Comparison of ENCODE assay signal across 15 cellular contexts in the genomic region with DNA sequence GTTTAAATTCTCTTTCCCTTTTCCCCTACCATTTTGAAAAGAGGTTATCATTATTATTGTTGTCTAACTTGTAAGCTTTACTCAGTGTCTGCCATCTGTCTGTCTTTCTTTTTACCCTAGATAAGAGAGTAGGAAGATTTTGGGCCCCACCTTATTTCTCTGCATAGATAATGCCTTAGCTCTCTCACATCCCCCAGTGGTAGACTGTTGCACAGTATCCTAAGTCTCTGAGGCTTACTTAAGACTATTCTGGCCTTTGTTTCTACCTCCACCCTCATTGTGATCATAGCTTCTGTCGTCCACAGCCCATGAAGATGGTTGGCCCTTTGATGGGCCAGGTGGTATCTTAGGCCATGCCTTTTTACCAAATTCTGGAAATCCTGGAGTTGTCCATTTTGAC.
DNase-seq lines count a peak whose midpoint lies in the region; ATAC-seq and TF ChIP-seq lines count a peak whose summit lies in the region.
"Had no signal": no experiment of that assay in that cellular context is flagged by ENCODE, and none has a peak within 500 bp of the region (broad histone marks: within the 10 kb centered on the region; RNA-seq: fewer than 3 reads in every experiment).

No MANE protein-coding gene starts in this region.

- ATAC-seq in GM18868 (IDR thresholded peaks at IDR 0.05; ENCODE audit: unreplicated experiment), result peak; percentile 55
- ATAC-seq: left ventricle myocardium superior had no signal

- no peak overlapping the region for H3K4me2 ChIP-seq in OCI-LY1 (ENCODE audit: low read length)
- H3K4me2 ChIP-seq: BLaER1 had no signal

- H3K27ac ChIP-seq in OCI-LY1 (ENCODE audit: low read depth, low read length, poor library complexity, severe bottlenecking), result no peak overlapping the region
- H3K27ac ChIP-seq: BLaER1, esophagus squamous epithelium, parathyroid adenoma had no signal

- no peaks in the 10 kb centered on the region for H3K79me2 ChIP-seq in OCI-LY1 (ENCODE audit: insufficient read depth, low read length)
- H3K79me2 ChIP-seq: parathyroid adenoma had no signal

- no peaks in the 10 kb centered on the region for H3K27me3 ChIP-seq in OCI-LY1 (ENCODE audit: insufficient read depth, low read length)
- H3K27me3 ChIP-seq: BLaER1, esophagus squamous epithelium had no signal

- TF ChIP-seq CTCF in AG04449 (IDR thresholded peaks at IDR 0.05; ENCODE audit: insufficient read depth, low read length, missing control alignments) (peak; percentile 25), OCI-LY1 (IDR thresholded peaks at IDR 0.05; ENCODE audit: low read length) (peak; percentile 25; the same call in 1 of the 2 replicates)

- H4K20me1 ChIP-seq in OCI-LY1 (ENCODE audit: insufficient read depth, low read length), result no peaks in the 10 kb centered on the region
- H4K20me1 ChIP-seq: BLaER1 had no signal

- no peaks in the 10 kb centered on the region for H3F3A ChIP-seq in OCI-LY1 (ENCODE audit: insufficient read depth, low read length)

- no peaks in the 10 kb centered on the region for H3K4me1 ChIP-seq in OCI-LY1 (ENCODE audit: insufficient read depth, low read length, severe bottlenecking)
- H3K4me1 ChIP-seq: BLaER1, esophagus squamous epithelium, parathyroid adenoma had no signal

- H3K36me3 ChIP-seq in OCI-LY1 (ENCODE audit: insufficient read depth, low read length), result no peaks in the 10 kb centered on the region
- H3K36me3 ChIP-seq: BLaER1, esophagus squamous epithelium had no signal

- H3K4me3 ChIP-seq in AG04449 (ENCODE audit: low read depth, low read length), result no peak overlapping the region
- no peak overlapping the region for H3K4me3 ChIP-seq in OCI-LY1 (ENCODE audit: low read depth, low read length, poor library complexity, severe bottlenecking)
- H3K4me3 ChIP-seq: BLaER1, esophagus squamous epithelium had no signal

- no peak overlapping the region for H2AFZ ChIP-seq in OCI-LY1 (ENCODE audit: low read length)
- H2AFZ ChIP-seq: parathyroid adenoma had no signal

- POLR2A ChIA-PET in AG04449 (lab: Yijun Ruan, JAX), result no interaction called here

- no peak overlapping the region for H3K9ac ChIP-seq in OCI-LY1 (ENCODE audit: low read length)
- H3K9ac ChIP-seq: BLaER1, parathyroid adenoma had no signal

- CTCF ChIA-PET in AG04449 (lab: Yijun Ruan, JAX), result interaction anchor here (2.6 kb wide), 1 partner anchor 354 kb away, joined by 13 read pairs; a partner anchor contains a TSS

- no peaks in the 10 kb centered on the region for H3K9me3 ChIP-seq in OCI-LY1 (ENCODE audit: low read length)
- H3K9me3 ChIP-seq: BLaER1, esophagus squamous epithelium had no signal

- DNase-seq in AG04449 (ENCODE audit: low read depth, low spot score) (no peak), fibroblast of peridontal ligament (ENCODE audit: extremely low read depth) (peak; percentile 29), NCI-H2081 treated with DMSO at 0.1 percent for 48 hours (lab: John Stamatoyannopoulos, UW) (no peak), NCI-H1436 treated with DMSO at 0.1 percent for 48 hours (lab: John Stamatoyannopoulos, UW) (no peak)
- no peak for DNase-seq in activated CD4-positive, alpha-beta T cell treated with anti-CD3 and anti-CD28 coated beads for 1 hour
- no peak for DNase-seq in activated naive CD4-positive, alpha-beta T cell treated with anti-CD3 and anti-CD28 coated beads, Interleukin-2, amount 50 U/mL, for 16 hours
- DNase-seq: activated T-cell treated with anti-CD3 and anti-CD28 coated beads, Interleukin-2, amount 50 U/mL, for 1 hour; esophagus squamous epithelium; left ventricle myocardium superior; NCI-H774; T1000 had no signal

- H3K9me2 ChIP-seq in OCI-LY1 (ENCODE audit: low read depth, low read length), result no peaks in the 10 kb centered on the region
